9 cellular contexts compared by ENCODE assay signal in genomic region chr5:39880985-39881384, GRCh38.
"Had no signal": no experiment of that assay in that cellular context is flagged by ENCODE, and none has a peak within 500 bp of the region (broad histone marks: within the 10 kb centered on the region; RNA-seq: fewer than 3 reads in every experiment).

No MANE protein-coding gene starts in this region.

- H3K4me2 ChIP-seq: KMS-11 had no signal

- H3K36me3 ChIP-seq: HAP-1 had no signal

- DNase-seq: GM23248, GOT3, H7, HFFc6, KBM-7 had no signal

- H3K4me3 ChIP-seq: GM23248, HAP-1 had no signal

- H3K9ac ChIP-seq: GM23248, KMS-11 had no signal

- H3K27ac ChIP-seq: GM23248, KMS-11 had no signal

- ATAC-seq: HCT116 had no signal

- FAIRE-seq: HTR-8/SVneo had no signal

- H2AFZ ChIP-seq: GM23248 had no signal

- H3K9me3 ChIP-seq: HAP-1 had no signal

- H3K4me1 ChIP-seq: HAP-1 had no signal
